8 cellular contexts compared by ENCODE assay signal in genomic region chr11:36492724-36493304, GRCh38. TPM values are rescaled to one million over a fixed set of nuclear protein-coding genes. Genes with fewer than 3 reads are reported as not detected.
A peak's percentile ranks its signal among the peaks of the same experiment; 100 is the strongest.
DNase-seq lines count a peak whose midpoint lies in the region; ATAC-seq and TF ChIP-seq lines count a peak whose summit lies in the region.

No MANE protein-coding gene starts in this region.

- peaks cover 47 to 96% (median 81%) of the 10 kb centered on the region in 4 donors for H3K36me3 ChIP-seq in esophagus muscularis mucosa

- ATAC-seq in natural killer cell (peak; percentile 72 to 79 (median 75)), HG03175 (IDR thresholded peaks at IDR 0.05; ENCODE audit: unreplicated experiment) (no peak)

- H3K9me3 Mint-ChIP-seq in natural killer cell: no peaks in the 10 kb centered on the region

- peak overlapping the region; percentile 62 to 68 for H3K27ac Mint-ChIP-seq in natural killer cell

- peaks cover 24% of the 10 kb centered on the region for H3K36me3 Mint-ChIP-seq in natural killer cell

- no peak overlapping the region for H3K27ac ChIP-seq in esophagus muscularis mucosa (replicated peaks in 1 of 4)

- H3K27me3 Mint-ChIP-seq in natural killer cell (ENCODE audit: low read depth in 2 of 2): no peaks in the 10 kb centered on the region

- no peak for TF ChIP-seq POLR2A in esophagus muscularis mucosa (IDR thresholded peaks at IDR 0.05; ENCODE audit: low read depth)

- H3K9me3 ChIP-seq in esophagus muscularis mucosa: no peaks in the 10 kb centered on the region

- TF ChIP-seq CTCF in AG09319 (IDR thresholded peaks at IDR 0.05; ENCODE audit: low read depth, low read length) (peak; percentile 79), GM12873 (IDR thresholded peaks at IDR 0.05; ENCODE audit: insufficient read depth, low read depth, low read length, missing control alignments) (peak; percentile 70), esophagus muscularis mucosa (IDR thresholded peaks at IDR 0.05) (peak; percentile 56 to 76 (median 64)), natural killer cell (IDR thresholded peaks at IDR 0.05) (peak; percentile 86)

- H3K4me1 Mint-ChIP-seq in natural killer cell: peaks cover 25 to 29% of the 10 kb centered on the region in 2 donors

- intact Hi-C loops in esophagus muscularis mucosa (cut with DNase I) (loop anchor here (10.0 kb wide), 1 partner anchor 878 kb away; the partner anchor contains the start of gene FJX1), natural killer cell (cut with micrococcal nuclease) (loop anchor here (1.0 to 2.0 kb wide), 5 partner anchors 116 to 877 kb away; no protein-coding TSS in a partner anchor)

- peaks cover 0 to 8% (median 3%) of the 10 kb centered on the region in 4 donors for H3K4me1 ChIP-seq in esophagus muscularis mucosa

- H3K4me3 ChIP-seq in esophagus muscularis mucosa: no peak overlapping the region

- no peak overlapping the region for H3K4me3 Mint-ChIP-seq in natural killer cell

- DNase-seq in AG09319 (ENCODE audit: extremely low read depth, low read depth) (no peak), LoVo (ENCODE audit: low spot score) (peak; percentile 58), SW480 (ENCODE audit: low spot score) (peak; percentile 55), esophagus muscularis mucosa (ENCODE audit: extremely low spot score) (no peak), natural killer cell (no peak), mesenteric fat pad (ENCODE audit: low spot score) (no peak)

- H3K27me3 ChIP-seq in esophagus muscularis mucosa: no peaks in the 10 kb centered on the region

- TF ChIP-seq EP300 in esophagus muscularis mucosa (IDR thresholded peaks at IDR 0.05): no peak

RNA-seq across cellular contexts. Expression of gene TRAF6, which starts 17.3 kb away (rescaled TPM):
- total RNA-seq in esophagus muscularis mucosa: 10 to 100 TPM; 10.3 to 16.4 (median 12.8) TPM
- 10 to 100 TPM; 37.9 to 43.3 (median 40.2) TPM for total RNA-seq in natural killer cell
- total RNA-seq in mesenteric fat pad: 13.4 TPM

Comparison
In these comparisons a context has a peak if more than half of its experiments do, and no peak if none do; other contexts are left out.
1. DNase-seq: peak in LoVo (single experiment) and SW480 (single experiment); none in AG09319 (single experiment), esophagus muscularis mucosa (single experiment), natural killer cell (single experiment) and mesenteric fat pad (single experiment).
2. Peak in every context shown above with its lines, with median percentiles within 50 percentile points of each other: CTCF ChIP-seq.